Comparison of ENCODE assay signal across 2 cellular contexts in genomic region chr11:115616941-115617340, GRCh38.
TF ChIP-seq lines count a peak whose summit lies in the region.

No MANE protein-coding gene starts in this region.

TF ChIP-seq in SK-N-SH, 30 proteins besides CTCF, POLR2A, EP300 and RAD21 (continued from another document):
- TF ChIP-seq MXI1 (IDR thresholded peaks at IDR 0.05; ENCODE audit: low read depth, low read length) (no peak), RFX5 (IDR thresholded peaks at IDR 0.05; ENCODE audit: low read length) (no peak), CHD2 (IDR thresholded peaks at IDR 0.05; ENCODE audit: low read length, partially characterized antibody) (no peak), FOXJ3 (CRISPR knock-in tag; IDR thresholded peaks at IDR 0.05) (no peak), TCF12 (IDR thresholded peaks at IDR 0.05) (peak; percentile 70), GATA2 (CRISPR knock-in tag; IDR thresholded peaks at IDR 0.05) (no peak), NFIC (IDR thresholded peaks at IDR 0.05; ENCODE audit: borderline replicate concordance) (peak; percentile 83), JUND (IDR thresholded peaks at IDR 0.05) (peak; percentile 49; the same call in 1 of the 2 replicates), MEF2A (IDR thresholded peaks at IDR 0.05; ENCODE audit: borderline replicate concordance, low read depth) (peak; percentile 10; the same call in 1 of the 2 replicates), ELF1 (IDR thresholded peaks at IDR 0.05) (no peak), USF1 (IDR thresholded peaks at IDR 0.05; ENCODE audit: borderline replicate concordance, low read depth) (no peak), FOSL2 (IDR thresholded peaks at IDR 0.05; ENCODE audit: borderline replicate concordance, low read depth) (peak; percentile 38; the same call in 1 of the 2 replicates), FOXM1 (IDR thresholded peaks at IDR 0.05; ENCODE audit: low read depth) (no peak), SMC3 (IDR thresholded peaks at IDR 0.05; ENCODE audit: low read depth, low read length) (no peak), REST (IDR thresholded peaks at IDR 0.05; ENCODE audit: low read depth, low read length) (no peak)
- TF ChIP-seq, protein P1, sequence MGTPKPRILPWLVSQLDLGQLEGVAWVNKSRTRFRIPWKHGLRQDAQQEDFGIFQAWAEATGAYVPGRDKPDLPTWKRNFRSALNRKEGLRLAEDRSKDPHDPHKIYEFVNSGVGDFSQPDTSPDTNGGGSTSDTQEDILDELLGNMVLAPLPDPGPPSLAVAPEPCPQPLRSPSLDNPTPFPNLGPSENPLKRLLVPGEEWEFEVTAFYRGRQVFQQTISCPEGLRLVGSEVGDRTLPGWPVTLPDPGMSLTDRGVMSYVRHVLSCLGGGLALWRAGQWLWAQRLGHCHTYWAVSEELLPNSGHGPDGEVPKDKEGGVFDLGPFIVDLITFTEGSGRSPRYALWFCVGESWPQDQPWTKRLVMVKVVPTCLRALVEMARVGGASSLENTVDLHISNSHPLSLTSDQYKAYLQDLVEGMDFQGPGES (IDR thresholded peaks at IDR 0.05; ENCODE audit: low read depth, low read length): no peak
- TF ChIP-seq, protein P2, sequence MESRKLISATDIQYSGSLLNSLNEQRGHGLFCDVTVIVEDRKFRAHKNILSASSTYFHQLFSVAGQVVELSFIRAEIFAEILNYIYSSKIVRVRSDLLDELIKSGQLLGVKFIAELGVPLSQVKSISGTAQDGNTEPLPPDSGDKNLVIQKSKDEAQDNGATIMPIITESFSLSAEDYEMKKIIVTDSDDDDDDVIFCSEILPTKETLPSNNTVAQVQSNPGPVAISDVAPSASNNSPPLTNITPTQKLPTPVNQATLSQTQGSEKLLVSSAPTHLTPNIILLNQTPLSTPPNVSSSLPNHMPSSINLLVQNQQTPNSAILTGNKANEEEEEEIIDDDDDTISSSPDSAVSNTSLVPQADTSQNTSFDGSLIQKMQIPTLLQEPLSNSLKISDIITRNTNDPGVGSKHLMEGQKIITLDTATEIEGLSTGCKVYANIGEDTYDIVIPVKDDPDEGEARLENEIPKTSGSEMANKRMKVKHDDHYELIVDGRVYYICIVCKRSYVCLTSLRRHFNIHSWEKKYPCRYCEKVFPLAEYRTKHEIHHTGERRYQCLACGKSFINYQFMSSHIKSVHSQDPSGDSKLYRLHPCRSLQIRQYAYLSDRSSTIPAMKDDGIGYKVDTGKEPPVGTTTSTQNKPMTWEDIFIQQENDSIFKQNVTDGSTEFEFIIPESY (IDR thresholded peaks at IDR 0.05; ENCODE audit: borderline replicate concordance, low read depth): 0 out of 2 replicates have a peak, but pooled peaks have one; percentile 18

TF ChIP-seq in SK-N-SH treated with all-trans-retinoic acid at 6 μM for 48 hours, 23 proteins besides CTCF, POLR2A, EP300 and RAD21 (continued from another document):
- TF ChIP-seq PPARA (CRISPR knock-in tag; IDR thresholded peaks at IDR 0.05; ENCODE audit: borderline replicate concordance): no peak
- no peak for TF ChIP-seq POU6F1 (CRISPR knock-in tag; IDR thresholded peaks at IDR 0.05; ENCODE audit: borderline replicate concordance, low read depth)
- no peak for TF ChIP-seq ZFP30 (CRISPR knock-in tag; IDR thresholded peaks at IDR 0.05)
- no peak for TF ChIP-seq ARNTL (CRISPR knock-in tag; IDR thresholded peaks at IDR 0.05; ENCODE audit: borderline replicate concordance, low read depth)
- TF ChIP-seq CSDC2 (CRISPR knock-in tag; IDR thresholded peaks at IDR 0.05): no peak
TF ChIP-seq in SK-N-SH treated with all-trans-retinoic acid at 6 μM for 48 hours: peak in this region for 0.
